ENCODE assay signal across 1 cellular context in genomic region chr14:58954052-58954451, GRCh38.
TF ChIP-seq lines count a peak whose summit lies in the region.

No MANE protein-coding gene starts in this region.

TF ChIP-seq in GM12878, 131 proteins besides CTCF, POLR2A, EP300 and RAD21 (continued from another document):
- TF ChIP-seq YY1 (IDR thresholded peaks at IDR 0.05; ENCODE audit: low read depth, low read length) (no peak), E2F4 (IDR thresholded peaks at IDR 0.05; ENCODE audit: low read depth, low read length) (no peak), ZNF592 (IDR thresholded peaks at IDR 0.05) (no peak), ZZZ3 (IDR thresholded peaks at IDR 0.05; ENCODE audit: control insufficient read depth, insufficient read length, low read depth) (no peak), PAX5 (IDR thresholded peaks at IDR 0.05; ENCODE audit: borderline replicate concordance, low read depth, low read length) (no peak), ZNF274 (IDR thresholded peaks at IDR 0.05; ENCODE audit: insufficient read depth, insufficient read length) (no peak), ESRRA (IDR thresholded peaks at IDR 0.05; ENCODE audit: low read length) (no peak), TCF12 (IDR thresholded peaks at IDR 0.05; ENCODE audit: low read depth, low read length) (0 out of 2 replicates have a peak, but pooled peaks have one; percentile 27), ZBED1 (IDR thresholded peaks at IDR 0.05; ENCODE audit: borderline replicate concordance) (no peak), ATF7 (IDR thresholded peaks at IDR 0.05; ENCODE audit: low read depth) (no peak), IRF4 (IDR thresholded peaks at IDR 0.05; ENCODE audit: low read depth, low read length) (peak; percentile 47; the same call in 1 of the 2 replicates), EED (IDR thresholded peaks at IDR 0.05; ENCODE audit: low read depth) (peak; percentile 85), TCF7 (IDR thresholded peaks at IDR 0.05; ENCODE audit: borderline replicate concordance) (peak; percentile 37; the same call in 1 of the 2 replicates), BACH1 (IDR thresholded peaks at IDR 0.05; ENCODE audit: borderline replicate concordance) (no peak), TBL1XR1 (IDR thresholded peaks at IDR 0.05; ENCODE audit: low read depth, low read length) (no peak), IKZF1 (conservative IDR thresholded peaks at IDR 0.05) (peak; percentile 33; the same call in 1 of the 2 replicates), CREM (IDR thresholded peaks at IDR 0.05; ENCODE audit: low read depth) (0 out of 2 replicates have a peak, but pooled peaks have one; percentile 14)
TF ChIP-seq in GM12878: peak in this region for 14.
